In genomic region chr2:54115284-54116137, GRCh38 we compare ENCODE assay signal across 8 cellular contexts. TPM values are rescaled to one million over a fixed set of nuclear protein-coding genes. Genes with fewer than 3 reads are reported as not detected.
DNase-seq lines count a peak whose midpoint lies in the region; ATAC-seq and TF ChIP-seq lines count a peak whose summit lies in the region.

TSS of gene ACYP2 (plus strand) at chr2:54115615.

- H3K4me1 ChIP-seq in adrenal gland (replicated peaks in 1 of 2), result peaks cover 0 to 15% of the 10 kb centered on the region in 2 donors
- H3K4me1 ChIP-seq in heart right ventricle, result peaks cover 0 to 14% (median 8%) of the 10 kb centered on the region in 9 donors
- H3K4me1 ChIP-seq in upper lobe of left lung, result peaks cover 5 to 12% (median 7%) of the 10 kb centered on the region in 4 donors

- H3K4me3 ChIP-seq in adrenal gland (peak within 1 kb of the TSS; percentile 17 to 87 (median 58)), heart right ventricle (peak within 1 kb of the TSS; percentile 49 to 87 (median 64)), upper lobe of left lung (peak within 1 kb of the TSS; percentile 41 to 68 (median 60))

- intact Hi-C loops in adrenal gland (cut with DNase I), result no loop called here
- intact Hi-C loops in heart right ventricle (cut with DNase I), result loop anchor here in 3 of 10 donors (2.0 to 10.0 kb wide), 5 partner anchors 141 to 607 kb away; partner anchors contain the start of genes PSME4 (in 2 of the 3) and EML6 (in 1 of the 3)
- intact Hi-C loops in posterior vena cava (cut with DNase I), result no loop called here

- TF ChIP-seq CTCF in adrenal gland (IDR thresholded peaks at IDR 0.05) (peak in 3 of 6 experiments; percentile 20 to 37 (median 25)), heart right ventricle (IDR thresholded peaks at IDR 0.05) (peak in 6 of 9 donors; percentile 10 to 54 (median 38)), upper lobe of left lung (IDR thresholded peaks at IDR 0.05) (peak in 4 of 6 experiments; percentile 4 to 28 (median 8))

- peak within 1 kb of the TSS; percentile 95 to 100 (median 97) for H3K27ac ChIP-seq in adrenal gland
- peak within 1 kb of the TSS; percentile 94 to 100 (median 98) for H3K27ac ChIP-seq in heart right ventricle
- peak within 1 kb of the TSS; percentile 99 to 100 (median 100) for H3K27ac ChIP-seq in upper lobe of left lung

- TF ChIP-seq POLR2A in GM15510 (IDR thresholded peaks at IDR 0.05; ENCODE audit: borderline replicate concordance, extremely low read depth, insufficient read length), result peak; percentile 65
- peak; percentile 83 to 93 for TF ChIP-seq POLR2A in adrenal gland (IDR thresholded peaks at IDR 0.05)
- peak in 3 of 4 donors; percentile 73 to 91 (median 88) for TF ChIP-seq POLR2A in upper lobe of left lung (IDR thresholded peaks at IDR 0.05)

- H3K27me3 ChIP-seq in adrenal gland, result no peaks in the 10 kb centered on the region
- H3K27me3 ChIP-seq in heart right ventricle, result no peaks in the 10 kb centered on the region
- H3K27me3 ChIP-seq in upper lobe of left lung, result no peaks in the 10 kb centered on the region

- H3K36me3 ChIP-seq in adrenal gland (replicated peaks in 1 of 2), result no peaks in the 10 kb centered on the region
- H3K36me3 ChIP-seq in heart right ventricle, result peaks cover 0 to 16% (median 1%) of the 10 kb centered on the region in 9 donors
- no peaks in the 10 kb centered on the region for H3K36me3 ChIP-seq in upper lobe of left lung

- 0 to 1% (median 0%) methylated on average over 34 to 57 of the region's 57 CpGs for WGBS in adrenal gland, 4 donors
- 0 to 1% methylated on average over 57 of the region's 57 CpGs for WGBS in heart right ventricle, 2 donors
- 1% methylated on average over 48 to 57 of the region's 57 CpGs for WGBS in upper lobe of left lung, 2 donors

- ATAC-seq in HG02884 (IDR thresholded peaks at IDR 0.05; ENCODE audit: unreplicated experiment) (peak; percentile 77), heart right ventricle (peak; percentile 97 to 99 (median 99)), upper lobe of left lung (ENCODE audit: low FRiP score in 2 of 2) (peak; percentile 96 to 99)

- peak; percentile 92 for DNase-seq in NCI-H146 treated with DMSO at 0.1 percent for 48 hours (lab: John Stamatoyannopoulos, UW; ENCODE audit: unreplicated experiment)
- DNase-seq in T-helper 1 cell, result peak; percentile 80 to 93 (median 86)
- peak; percentile 95 to 98 (median 97) for DNase-seq in adrenal gland
- peak; percentile 97 to 98 for DNase-seq in heart right ventricle
- peak; percentile 99 for DNase-seq in posterior vena cava (ENCODE audit: low spot score)
- peak; percentile 95 to 98 for DNase-seq in upper lobe of left lung

- TF ChIP-seq EP300 in upper lobe of left lung (IDR thresholded peaks at IDR 0.05), result peak in 1 of 4 donors; percentile 65

- H3K9me3 ChIP-seq in adrenal gland (replicated peaks in 1 of 3) (no peaks in the 10 kb centered on the region), heart right ventricle (peaks cover 0 to 14% (median 0%) of the 10 kb centered on the region in 11 donors), upper lobe of left lung (peaks cover 0 to 1% (median under 1%) of the 10 kb centered on the region in 4 donors)

RNA-seq across cellular contexts. Expression of gene ACYP2, which starts in this region (rescaled TPM):
- total RNA-seq in adrenal gland (100 to 1,000 TPM in 1 of 8 donors, 10 to 100 TPM in 7; 40.3 to 101 (median 51.7) TPM), heart right ventricle (10 to 100 TPM; 48.6 to 87.1 (median 78.1) TPM), posterior vena cava (10 to 100 TPM; 16.8 to 17.0 TPM), upper lobe of left lung (10 to 100 TPM in 5 of 6 donors, 1 to 10 TPM in 1; 8.9 to 15.7 (median 14.8) TPM)
- polyA plus RNA-seq in adrenal gland (10 to 100 TPM; 49.3 to 72.1 (median 60.2) TPM), heart right ventricle (10 to 100 TPM; 45.7 to 56.5 TPM)

Comparison
In these comparisons a context has a peak if more than half of its experiments do, and no peak if none do; other contexts are left out.
1. Peak in every context shown above with its lines: DNase-seq, ATAC-seq, H3K4me3 ChIP-seq and H3K27ac ChIP-seq.